ENCODE assay signal across 8 cellular contexts in genomic region chr13:95643471-95643813, GRCh38. TPM values are rescaled to one million over a fixed set of nuclear protein-coding genes. Genes with fewer than 3 reads are reported as not detected.
DNase-seq lines count a peak whose midpoint lies in the region; ATAC-seq and TF ChIP-seq lines count a peak whose summit lies in the region.

No MANE protein-coding gene starts in this region.

- peaks cover 51% of the 10 kb centered on the region for H3K27me3 Mint-ChIP-seq in activated naive CD8-positive, alpha-beta T cell treated with anti-CD3 and anti-CD28 coated beads, Interleukin-2, amount 50 U/mL, for 24 hours

- WGBS in suprapubic skin: 27% methylated on average over 9 of the region's 9 CpGs

- peak overlapping the region; percentile 70 for H3K4me3 ChIP-seq in AG04449 (ENCODE audit: low read depth, low read length)
- H3K4me3 ChIP-seq in suprapubic skin: peak overlapping the region; percentile 59

- H3K9me3 ChIP-seq in suprapubic skin: no peaks in the 10 kb centered on the region

- peaks cover 29% of the 10 kb centered on the region for H3K4me1 ChIP-seq in suprapubic skin

- H3K36me3 Mint-ChIP-seq in activated naive CD8-positive, alpha-beta T cell treated with anti-CD3 and anti-CD28 coated beads, Interleukin-2, amount 50 U/mL, for 24 hours (ENCODE audit: low read depth): no peaks in the 10 kb centered on the region

- ATAC-seq in activated naive CD8-positive, alpha-beta T cell treated with anti-CD3 and anti-CD28 coated beads, Interleukin-2, amount 50 U/mL, for 24 hours: no peak
- no peak for ATAC-seq in GM18520 (IDR thresholded peaks at IDR 0.05; ENCODE audit: unreplicated experiment)

- H3K9me3 Mint-ChIP-seq in activated naive CD8-positive, alpha-beta T cell treated with anti-CD3 and anti-CD28 coated beads, Interleukin-2, amount 50 U/mL, for 24 hours: no peaks in the 10 kb centered on the region

- TF ChIP-seq CTCF in AG04449 (IDR thresholded peaks at IDR 0.05; ENCODE audit: insufficient read depth, low read length, missing control alignments) (no peak), suprapubic skin (IDR thresholded peaks at IDR 0.05) (no peak)

- H3K27ac Mint-ChIP-seq in activated naive CD8-positive, alpha-beta T cell treated with anti-CD3 and anti-CD28 coated beads, Interleukin-2, amount 50 U/mL, for 24 hours: no peak overlapping the region

- POLR2A ChIA-PET in AG04449 (lab: Yijun Ruan, JAX): interaction anchor here (3.5 kb wide), 1 partner anchor 33 kb away, joined by 13 read pairs; the partner anchor contains the start of gene DNAJC3

- H3K27ac ChIP-seq in suprapubic skin: peak overlapping the region; percentile 28

- H3K4me3 Mint-ChIP-seq in activated naive CD8-positive, alpha-beta T cell treated with anti-CD3 and anti-CD28 coated beads, Interleukin-2, amount 50 U/mL, for 24 hours: peak overlapping the region; percentile 44

- peaks cover 33% of the 10 kb centered on the region for H3K27me3 ChIP-seq in suprapubic skin

- H3K36me3 ChIP-seq in suprapubic skin: no peaks in the 10 kb centered on the region

- H3K4me1 Mint-ChIP-seq in activated naive CD8-positive, alpha-beta T cell treated with anti-CD3 and anti-CD28 coated beads, Interleukin-2, amount 50 U/mL, for 24 hours: peaks cover 9% of the 10 kb centered on the region

- DNase-seq in AG04449 (ENCODE audit: low read depth, low spot score): no peak
- DNase-seq in HCEC 1CT: peak; percentile 29
- DNase-seq in activated naive CD8-positive, alpha-beta T cell treated with anti-CD3 and anti-CD28 coated beads, Interleukin-2, amount 50 U/mL, for 24 hours: no peak
- DNase-seq in islet precursor cell: peak; percentile 68
- DNase-seq in suprapubic skin (ENCODE audit: low spot score in 2 of 2): no peak
- DNase-seq in effector CD8-positive, alpha-beta T cell (lab: John Stamatoyannopoulos, UW): no peak
- DNase-seq in COR-L47 (lab: John Stamatoyannopoulos, UW): no peak

- CTCF ChIA-PET in AG04449 (lab: Yijun Ruan, JAX): interaction anchor here (0.6 to 4.4 kb wide), 5 partner anchors 13 to 191 kb away, joined by 3 to 25 read pairs (median 6); partner anchors contain the start of gene DNAJC3

- TF ChIP-seq EP300 in suprapubic skin (IDR thresholded peaks at IDR 0.05): no peak

- no peak for TF ChIP-seq POLR2A in suprapubic skin (IDR thresholded peaks at IDR 0.05)

RNA-seq across cellular contexts. Expression of gene DZIP1, which starts 1.1 kb away (rescaled TPM):
- total RNA-seq in suprapubic skin: 1 to 10 TPM; 1.5 to 4.8 (median 3.4) TPM

RNA-seq across cellular contexts. Expression of gene DNAJC3, which starts 33.5 kb away (rescaled TPM):
- total RNA-seq in suprapubic skin: 10 to 100 TPM; 27.1 to 33.5 (median 30.7) TPM

Comparison
In these comparisons a context has a peak if more than half of its experiments do, and no peak if none do; other contexts are left out.
1. DNase-seq: peak in HCEC 1CT (single experiment) and islet precursor cell (single experiment); none in AG04449 (single experiment), activated naive CD8-positive, alpha-beta T cell treated with anti-CD3 and anti-CD28 coated beads, Interleukin-2, amount 50 U/mL, for 24 hours (single experiment), suprapubic skin (0 of 2), effector CD8-positive, alpha-beta T cell (single experiment) and COR-L47 (single experiment).